Comparison of ENCODE assay signal across 1 cellular context in genomic region chr13:30394798-30395191, GRCh38.
TF ChIP-seq lines count a peak whose summit lies in the region.

No MANE protein-coding gene starts in this region.

TF ChIP-seq in HEK293, 187 proteins besides CTCF, POLR2A, EP300 and RAD21 (continued from another document):
- no peak for TF ChIP-seq ZNF362 (tag by site-specific recombination; IDR thresholded peaks at IDR 0.05)
- no peak for TF ChIP-seq OSR2 (tag by site-specific recombination; IDR thresholded peaks at IDR 0.05)
- TF ChIP-seq ZNF302 (tag by site-specific recombination; IDR thresholded peaks at IDR 0.05; ENCODE audit: low read depth): no peak
- no peak for TF ChIP-seq ZNF24 (tag by site-specific recombination; IDR thresholded peaks at IDR 0.05)
- no peak for TF ChIP-seq ZNF692 (tag by site-specific recombination; IDR thresholded peaks at IDR 0.05)
- TF ChIP-seq ZNF132 (tag by site-specific recombination; IDR thresholded peaks at IDR 0.05; ENCODE audit: borderline replicate concordance): no peak
